22 cellular contexts compared by ENCODE assay signal in the genomic region with DNA sequence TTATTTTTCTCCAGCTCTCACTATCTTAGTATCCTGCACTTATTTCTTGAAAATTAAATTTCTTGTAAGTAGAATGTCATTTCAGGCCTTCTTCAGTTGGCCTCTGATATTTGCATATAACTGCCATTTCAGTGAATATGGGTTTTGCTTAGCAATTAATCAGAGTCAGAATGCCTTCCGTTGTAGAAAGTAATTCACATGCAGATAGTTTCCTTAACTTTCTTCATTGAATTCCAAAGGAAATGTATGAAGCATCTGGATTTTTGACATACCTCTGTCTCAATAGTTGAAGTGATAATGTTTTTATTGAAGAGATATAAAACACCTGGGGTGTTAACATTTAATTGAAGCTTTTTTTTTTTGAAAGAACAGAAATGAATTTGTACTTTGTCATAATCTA.
DNase-seq lines count a peak whose midpoint lies in the region; ATAC-seq, FAIRE-seq and TF ChIP-seq lines count a peak whose summit lies in the region.
"Had no signal": no experiment of that assay in that cellular context is flagged by ENCODE, and none has a peak within 500 bp of the region (broad histone marks: within the 10 kb centered on the region; RNA-seq: fewer than 3 reads in every experiment).

No MANE protein-coding gene starts in this region.

- H3K9me3 ChIP-seq in HUES6 (ENCODE audit: control insufficient read depth, insufficient read depth, low read depth, low read length) (no peaks in the 10 kb centered on the region), endodermal cell (ENCODE audit: control insufficient read depth, low read length) (no peaks in the 10 kb centered on the region), iPS-18a (ENCODE audit: control insufficient read depth, low read depth, low read length) (no peaks in the 10 kb centered on the region), right atrium auricular region (no peaks in the 10 kb centered on the region)
- H3K9me3 ChIP-seq: A549 had no signal

- no peaks in the 10 kb centered on the region for H3K27me3 Mint-ChIP-seq in endodermal cell (ENCODE audit: insufficient read depth)
- H3K27me3 Mint-ChIP-seq: CD4-positive, alpha-beta T cell had no signal

- no peak overlapping the region for H3K4me3 Mint-ChIP-seq in endodermal cell
- H3K4me3 Mint-ChIP-seq: CD4-positive, alpha-beta T cell; HFFc6 had no signal

- H3K27me3 ChIP-seq in HUES6 (ENCODE audit: control insufficient read depth, insufficient read depth, low read length) = no peaks in the 10 kb centered on the region
- H3K27me3 ChIP-seq in endodermal cell (ENCODE audit: control insufficient read depth, insufficient read depth, low read length, poor library complexity, severe bottlenecking) = no peaks in the 10 kb centered on the region
- H3K27me3 ChIP-seq in iPS-18a (ENCODE audit: control insufficient read depth, insufficient read depth, low read length) = no peaks in the 10 kb centered on the region
- H3K27me3 ChIP-seq in right atrium auricular region = no peaks in the 10 kb centered on the region

- peak overlapping the region; percentile 55 for H3K27ac Mint-ChIP-seq in endodermal cell
- no peak overlapping the region for H3K27ac Mint-ChIP-seq in activated naive CD4-positive, alpha-beta T cell treated with anti-CD3 and anti-CD28 coated beads, Interleukin-2, amount 50 U/mL, for 72 hours
- H3K27ac Mint-ChIP-seq: CD4-positive, alpha-beta T cell; HFFc6 had no signal

- H3K36me3 ChIP-seq in HUES6 (ENCODE audit: control insufficient read depth, insufficient read depth, low read length) = no peaks in the 10 kb centered on the region
- H3K36me3 ChIP-seq in endodermal cell (ENCODE audit: control insufficient read depth, insufficient read depth, low read length) = no peaks in the 10 kb centered on the region
- no peaks in the 10 kb centered on the region for H3K36me3 ChIP-seq in iPS-18a (ENCODE audit: control insufficient read depth, low read depth, low read length)
- no peaks in the 10 kb centered on the region for H3K36me3 ChIP-seq in right atrium auricular region

- 0 to 64% methylated on average over 1 of the region's 1 CpG for WGBS in endodermal cell (ENCODE audit: insufficient coverage in 1 of 2, insufficient read length in 1 of 2), 2 experiments

- H3K36me3 Mint-ChIP-seq in endodermal cell (ENCODE audit: low read depth) = no peaks in the 10 kb centered on the region
- no peaks in the 10 kb centered on the region for H3K36me3 Mint-ChIP-seq in activated naive CD4-positive, alpha-beta T cell treated with anti-CD3 and anti-CD28 coated beads, Interleukin-2, amount 50 U/mL, for 72 hours

- H3K4me1 ChIP-seq in HUES6 (ENCODE audit: control insufficient read depth, insufficient read depth, low read length) (peaks cover 33% of the 10 kb centered on the region), endodermal cell (ENCODE audit: control insufficient read depth, insufficient read depth, low read length) (no peaks in the 10 kb centered on the region), iPS-18a (ENCODE audit: control insufficient read depth, low read depth, low read length) (peaks cover 29% of the 10 kb centered on the region), right atrium auricular region (no peaks in the 10 kb centered on the region)
- H3K4me1 ChIP-seq: A549 had no signal

- H3K4me3 ChIP-seq in HUES6 (ENCODE audit: low read depth, low read length) (no peak overlapping the region), endodermal cell (ENCODE audit: low read length) (no peak overlapping the region), iPS-18a (ENCODE audit: low read length) (peak overlapping the region; percentile 35), right atrium auricular region (no peak overlapping the region)
- H3K4me3 ChIP-seq: A549, GM12878 had no signal

- H3K9me3 Mint-ChIP-seq in endodermal cell = no peaks in the 10 kb centered on the region
- peaks cover 8 to 10% of the 10 kb centered on the region in 2 donors for H3K9me3 Mint-ChIP-seq in activated naive CD4-positive, alpha-beta T cell treated with anti-CD3 and anti-CD28 coated beads, Interleukin-2, amount 50 U/mL, for 72 hours

- H3K27ac ChIP-seq in HUES6 (ENCODE audit: low read depth, low read length) = peak overlapping the region; percentile 89
- no peak overlapping the region for H3K27ac ChIP-seq in endodermal cell (ENCODE audit: low read depth, low read length)
- H3K27ac ChIP-seq in iPS-18a (ENCODE audit: low read length) = no peak overlapping the region
- H3K27ac ChIP-seq in right atrium auricular region = no peak overlapping the region
- H3K27ac ChIP-seq: 22Rv1, A549, C4-2B had no signal

- DNase-seq in D721Med (ENCODE audit: insufficient read length, low spot score) (no peak), endodermal cell (no peak), DMS 273 treated with DMSO at 0.1 percent for 48 hours (lab: John Stamatoyannopoulos, UW) (no peak), right atrium auricular region (ENCODE audit: low spot score) (no peak)
- no peak for DNase-seq in activated naive CD4-positive, alpha-beta T cell treated with anti-CD3 and anti-CD28 coated beads, Interleukin-2, amount 50 U/mL, for 72 hours (ENCODE audit: low spot score in 2 of 2)
- DNase-seq: AML-193; CD4-positive, alpha-beta T cell; DMS53; DND-41; EL; HFFc6 had no signal

- TF ChIP-seq CTCF in D721Med (IDR thresholded peaks at IDR 0.05; ENCODE audit: insufficient read depth, missing control alignments) = no peak
- no peak for TF ChIP-seq CTCF in endodermal cell (conservative IDR thresholded peaks at IDR 0.05)
- TF ChIP-seq CTCF in right atrium auricular region (IDR thresholded peaks at IDR 0.05) = no peak

- peaks cover 4% of the 10 kb centered on the region for H3K4me1 Mint-ChIP-seq in endodermal cell

- no peak for ATAC-seq in activated naive CD4-positive, alpha-beta T cell treated with anti-CD3 and anti-CD28 coated beads, Interleukin-2, amount 50 U/mL, for 72 hours
- ATAC-seq in GM18502 (IDR thresholded peaks at IDR 0.05; ENCODE audit: poor library complexity, unreplicated experiment) = no peak
- ATAC-seq: A549, GM12878, HCT116 had no signal

- FAIRE-seq in D721Med (lab: Jason Lieb, UNC) = peak; percentile 46
- FAIRE-seq: A549, GM12878, GM19239, H54, HTR-8/SVneo had no signal

- H3K9ac ChIP-seq in HUES6 (ENCODE audit: low read length) (no peak overlapping the region), endodermal cell (ENCODE audit: extremely low read depth, low read length, poor library complexity, severe bottlenecking) (no peak overlapping the region), iPS-18a (ENCODE audit: low read length) (no peak overlapping the region)
